16 cellular contexts compared by ENCODE assay signal in the genomic region with DNA sequence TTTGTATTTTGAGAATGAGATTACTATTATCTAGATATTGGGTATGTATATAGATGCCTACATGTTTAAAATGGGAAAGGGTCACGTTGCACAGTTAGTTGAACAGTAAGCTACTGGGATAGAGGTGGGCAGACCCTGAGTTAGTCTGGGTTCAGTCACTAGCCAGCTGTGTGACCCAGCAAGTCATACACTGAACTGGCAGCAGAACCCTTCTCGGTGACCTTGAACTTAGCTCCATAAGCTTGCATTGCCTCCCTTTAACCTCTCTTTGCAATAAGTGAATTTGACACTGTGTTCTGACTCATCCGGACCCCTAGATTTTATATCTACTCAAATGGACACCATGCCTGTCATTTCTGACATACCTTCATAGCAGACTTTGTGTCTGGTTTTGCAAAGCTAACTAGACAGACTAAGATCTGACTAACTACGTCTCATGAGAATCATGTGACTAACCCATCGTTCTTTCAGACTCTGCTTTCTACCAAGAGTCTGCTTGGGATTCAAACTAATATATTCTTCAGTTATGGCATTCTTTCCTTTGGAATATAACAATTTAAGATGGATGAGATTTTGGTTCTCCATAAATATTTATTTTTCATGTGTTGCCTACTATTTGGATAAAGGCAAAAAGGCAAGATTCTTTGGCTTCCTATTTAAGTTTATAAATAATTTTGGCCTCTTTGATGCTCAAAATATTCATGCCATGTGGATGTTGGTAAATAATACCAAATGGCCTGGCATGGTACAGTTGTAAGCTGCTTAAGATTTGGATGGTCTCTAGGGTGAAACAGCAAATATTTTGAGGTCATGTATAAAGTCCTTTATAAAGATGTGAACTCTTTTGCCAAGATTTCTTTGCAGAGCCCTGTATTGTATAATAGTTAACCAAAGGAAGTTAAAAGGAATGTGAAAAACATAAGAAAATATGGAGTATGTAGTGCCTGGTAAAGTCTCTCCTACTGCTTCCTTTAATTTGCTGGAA.
"Had no signal": no experiment of that assay in that cellular context is flagged by ENCODE, and none has a peak within 500 bp of the region (broad histone marks: within the 10 kb centered on the region; RNA-seq: fewer than 3 reads in every experiment).

No MANE protein-coding gene starts in this region.

- H3K27ac ChIP-seq: coronary artery, hepatocyte, transverse colon, WERI-Rb-1 had no signal

- H3K79me2 ChIP-seq: hepatocyte had no signal

- H3K4me1 ChIP-seq: transverse colon had no signal

- H3K36me3 ChIP-seq: transverse colon, WERI-Rb-1 had no signal

- DNase-seq: activated CD4-positive, alpha-beta T cell treated with anti-CD3 and anti-CD28 coated beads for 36 hours; activated CD8-positive, alpha-beta memory T cell treated with anti-CD3 and anti-CD28 coated beads, Interleukin-2, amount 50 U/mL, for 48 hours; activated CD8-positive, alpha-beta T cell treated with anti-CD3 and anti-CD28 coated beads, Interleukin-2, amount 10 ng/mL, durations not matched to agents 7 days and 5 days; activated naive CD4-positive, alpha-beta T cell treated with anti-CD3 and anti-CD28 coated beads for 36 hours; caudate nucleus; effector CD4-positive, alpha-beta T cell; kidney glomerular epithelial cell; mucosa of descending colon; natural killer cell; stimulated activated CD4-positive, alpha-beta T cell treated with anti-CD3 and anti-CD28 coated beads, Interleukin-2, amount 100 ng/mL, for 24 hours; stimulated activated naive B cell treated with anti-CD40 and anti-IgM and Interleukin-4, amounts not matched to agents 10 μg/mL and 1 μg/mL and 100 μg/mL, for 72 hours; T-helper 1 cell; transverse colon; WERI-Rb-1 had no signal

- H3K4me2 ChIP-seq: hepatocyte had no signal

- H2AFZ ChIP-seq: hepatocyte had no signal

- H3K9me3 ChIP-seq: mucosa of descending colon, transverse colon had no signal

- H3K4me3 ChIP-seq: coronary artery, hepatocyte, mucosa of descending colon, transverse colon had no signal

- H3K27me3 ChIP-seq: hepatocyte, transverse colon had no signal

- ATAC-seq: activated CD4-positive, alpha-beta T cell treated with anti-CD3 and anti-CD28 coated beads for 36 hours; activated CD8-positive, alpha-beta T cell treated with anti-CD3 and anti-CD28 coated beads, Interleukin-2, amount 10 ng/mL, durations not matched to agents 7 days and 5 days; mucosa of descending colon; natural killer cell; stimulated activated naive B cell treated with anti-CD40 and anti-IgM and Interleukin-4, amounts not matched to agents 10 μg/mL and 1 μg/mL and 100 μg/mL, for 72 hours had no signal
